In genomic region chr22:39429916-39430575, GRCh38 we compare ENCODE assay signal across 18 cellular contexts. TPM values are rescaled to one million over a fixed set of nuclear protein-coding genes. Genes with fewer than 3 reads are reported as not detected.
DNase-seq lines count a peak whose midpoint lies in the region; ATAC-seq and TF ChIP-seq lines count a peak whose summit lies in the region.
"Had no signal": no experiment of that assay in that cellular context is flagged by ENCODE, and none has a peak within 500 bp of the region (broad histone marks: within the 10 kb centered on the region; RNA-seq: fewer than 3 reads in every experiment).

No MANE protein-coding gene starts in this region.

- ATAC-seq in HG03135 (IDR thresholded peaks at IDR 0.05; ENCODE audit: unreplicated experiment), result no peak
- ATAC-seq: T-cell had no signal

- H3K27ac Mint-ChIP-seq in neural crest cell (ENCODE audit: unreplicated experiment), result no peak overlapping the region
- H3K27ac Mint-ChIP-seq: T-cell had no signal

- no peak overlapping the region for H3K4me3 ChIP-seq in HEK293 (ENCODE audit: low read depth, low read length)
- H3K4me3 ChIP-seq in dorsolateral prefrontal cortex, result no peak overlapping the region
- H3K4me3 ChIP-seq in suprapubic skin, result no peak overlapping the region

- peaks cover 24% of the 10 kb centered on the region for H3K4me1 Mint-ChIP-seq in neural crest cell
- H3K4me1 Mint-ChIP-seq: T-cell had no signal

- TF ChIP-seq EP300 in suprapubic skin (IDR thresholded peaks at IDR 0.05), result no peak

- TF ChIP-seq POLR2A in suprapubic skin (IDR thresholded peaks at IDR 0.05), result no peak
- no peak for TF ChIP-seq POLR2A in erythroblast (IDR thresholded peaks at IDR 0.05; ENCODE audit: low read length)

- no peaks in the 10 kb centered on the region for H3K27me3 Mint-ChIP-seq in neural crest cell (ENCODE audit: low read depth)
- H3K27me3 Mint-ChIP-seq: T-cell had no signal

- H3K9me3 Mint-ChIP-seq in neural crest cell, result no peaks in the 10 kb centered on the region
- H3K9me3 Mint-ChIP-seq: CD14-positive monocyte, T-cell had no signal

- intact Hi-C loops in dorsolateral prefrontal cortex (cut with DNase I), result loop anchor here (5.0 kb wide), 1 partner anchor 33 kb away; the partner anchor contains the start of gene TAB1 (in 2 of the 2)

- in situ Hi-C loops in GM13976 (cut with MboI; ENCODE audit: low sequenced_read_pairs, unreplicated experiment), result no loop called here

- peak overlapping the region; percentile 24 for H3K4me3 Mint-ChIP-seq in neural crest cell
- H3K4me3 Mint-ChIP-seq: CD14-positive monocyte, T-cell had no signal

- H3K27ac ChIP-seq in HEK293 (ENCODE audit: extremely low read depth, low read depth, low read length), result no peak overlapping the region
- H3K27ac ChIP-seq in dorsolateral prefrontal cortex, result peak overlapping the region in 55 of 59 donors; percentile 83 to 99 (median 96)
- peak overlapping the region; percentile 73 for H3K27ac ChIP-seq in suprapubic skin
- H3K27ac ChIP-seq: VCaP had no signal

- no peaks in the 10 kb centered on the region for H3K36me3 Mint-ChIP-seq in neural crest cell (ENCODE audit: low read depth)

- H3K27me3 ChIP-seq in dorsolateral prefrontal cortex (no peaks in the 10 kb centered on the region), suprapubic skin (no peaks in the 10 kb centered on the region)

- DNase-seq in dorsolateral prefrontal cortex, result no peak
- DNase-seq in neural crest cell (ENCODE audit: low read depth, low spot score), result no peak
- DNase-seq in suprapubic skin (ENCODE audit: low spot score in 2 of 2), result no peak
- DNase-seq in erythroblast (lab: John Stamatoyannopoulos, UW), result no peak
- no peak for DNase-seq in GM13976 (ENCODE audit: low spot score)
- DNase-seq in H4 (ENCODE audit: low spot score), result no peak
- DNase-seq: activated CD4-positive, alpha-beta T cell treated with anti-CD3 and anti-CD28 coated beads, Interleukin-2, amount 50 U/mL, for 1 hour; activated CD8-positive, alpha-beta memory T cell treated with anti-CD3 and anti-CD28 coated beads, Interleukin-2, amount 50 U/mL, for 4 hours; anterior cingulate cortex; midbrain; NCI-H526 treated with DMSO at 0.1 percent for 48 hours; SHP77 treated with DMSO at 0.1 percent for 48 hours; stimulated activated naive CD4-positive, alpha-beta T cell; T-cell had no signal

- CTCF ChIA-PET in HEK293 (lab: Yijun Ruan, JAX), result interaction anchor here (1.1 kb wide), 1 partner anchor 112 kb away, joined by 3 read pairs; no protein-coding TSS in a partner anchor

- TF ChIP-seq CTCF in HEK293 (tag by site-specific recombination; IDR thresholded peaks at IDR 0.05) (no peak), dorsolateral prefrontal cortex (IDR thresholded peaks at IDR 0.05 in 54 of 56, conservative IDR thresholded peaks at IDR 0.05 in 2 of 56; ENCODE audit: low read depth in 1 of 56, partially characterized antibody in 56 of 56) (no peak), neural crest cell (conservative IDR thresholded peaks at IDR 0.05) (no peak), suprapubic skin (IDR thresholded peaks at IDR 0.05) (no peak), GM13976 (IDR thresholded peaks at IDR 0.05; ENCODE audit: borderline replicate concordance, control extremely low read depth, extremely low read depth, insufficient read depth, missing control alignments) (no peak)

- H3K9me3 ChIP-seq in HEK293 (ENCODE audit: control insufficient read depth, insufficient read depth, low read depth, low read length) (no peaks in the 10 kb centered on the region), suprapubic skin (no peaks in the 10 kb centered on the region)

- 85% methylated on average over 18 of the region's 27 CpGs for WGBS in suprapubic skin

- H3K36me3 ChIP-seq in HEK293 (ENCODE audit: control insufficient read depth in 2 of 2, insufficient read depth in 1 of 2, low read length in 2 of 2) (peaks cover 12 to 76% of the 10 kb centered on the region in 2 experiments; a peak in 2 of 3 replicates), suprapubic skin (peaks cover 84% of the 10 kb centered on the region)

- POLR2A ChIA-PET in HEK293 (lab: Yijun Ruan, JAX), result no interaction called here

- H3K4me1 ChIP-seq in HEK293 (ENCODE audit: control insufficient read depth, insufficient read depth, low read length) (no peaks in the 10 kb centered on the region), suprapubic skin (peaks cover 15% of the 10 kb centered on the region)

TF ChIP-seq in HEK293, 187 proteins besides CTCF, POLR2A, EP300 and RAD21:
- TF ChIP-seq ZNF138 (tag by site-specific recombination; IDR thresholded peaks at IDR 0.05; ENCODE audit: borderline replicate concordance) (no peak), ZFHX2 (tag by site-specific recombination; conservative IDR thresholded peaks at IDR 0.05) (peak; percentile 23; the same call in 1 of the 2 replicates)
TF ChIP-seq in HEK293: peak in this region for 1.

RNA-seq across cellular contexts. Expression of gene MGAT3, which starts 26.8 kb away (rescaled TPM):
- total RNA-seq in dorsolateral prefrontal cortex (100 to 1,000 TPM in 30 of 120 experiments, 10 to 100 TPM in 90; 57.7 to 147 (median 92.3) TPM), neural crest cell (20.3 and 23.5 TPM in 2 replicates), suprapubic skin (1 to 10 TPM; 2.2 to 3.7 (median 3.0) TPM)
- 0.80 and 1.1 TPM in 2 replicates for total RNA-seq in H4 (2014; rRNA removed; shearing (Covaris generic))

RNA-seq across cellular contexts. Expression of gene TAB1, which starts 30.5 kb away (rescaled TPM):
- total RNA-seq in dorsolateral prefrontal cortex (10 to 100 TPM; 25.2 to 75.7 (median 46.7) TPM), neural crest cell (33.8 and 38.3 TPM in 2 replicates), suprapubic skin (10 to 100 TPM; 16.9 to 35.4 (median 23.3) TPM)
- 8.6 and 17.1 TPM in 2 replicates for total RNA-seq in H4 (2014; rRNA removed; shearing (Covaris generic))
